In the genomic region with DNA sequence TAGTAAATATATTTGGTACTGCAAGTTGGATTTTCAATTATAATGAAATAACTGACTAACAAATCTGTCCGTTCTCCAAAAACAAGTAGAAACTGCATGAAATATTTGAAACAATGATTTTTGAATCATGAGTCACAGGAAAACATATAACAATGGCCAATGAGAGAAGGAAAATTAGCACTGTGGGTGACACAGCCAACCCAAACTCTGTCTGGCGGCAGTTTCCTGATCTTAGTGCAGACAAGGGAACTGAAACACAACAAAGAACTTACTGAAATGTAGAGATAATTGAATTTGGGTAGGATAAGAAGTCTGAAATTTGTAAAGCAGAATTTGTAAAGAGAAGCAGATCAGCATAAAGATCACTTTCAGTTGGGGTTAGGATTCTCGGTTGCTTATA, we compare ENCODE assay signal across 23 cellular contexts.
DNase-seq lines count a peak whose midpoint lies in the region; ATAC-seq and TF ChIP-seq lines count a peak whose summit lies in the region.
"Had no signal": no experiment of that assay in that cellular context is flagged by ENCODE, and none has a peak within 500 bp of the region (broad histone marks: within the 10 kb centered on the region; RNA-seq: fewer than 3 reads in every experiment).

No MANE protein-coding gene starts in this region.

- no peaks in the 10 kb centered on the region for H3K4me1 Mint-ChIP-seq in activated naive CD8-positive, alpha-beta T cell treated with anti-CD3 and anti-CD28 coated beads, Interleukin-2, amount 50 U/mL, for 24 hours
- H3K4me1 Mint-ChIP-seq: B cell; stimulated activated memory B cell treated with anti-CD40 and anti-IgM and Interleukin-4, amounts not matched to agents 10 μg/mL and 1 μg/mL and 100 μg/mL, for 72 hours had no signal

- H3K4me3 Mint-ChIP-seq in activated naive CD8-positive, alpha-beta T cell treated with anti-CD3 and anti-CD28 coated beads, Interleukin-2, amount 50 U/mL, for 24 hours: no peak overlapping the region
- H3K4me3 Mint-ChIP-seq: activated CD4-positive, alpha-beta memory T cell treated with anti-CD3 and anti-CD28 coated beads for 36 hours; B cell; mesothelial cell of epicardium; stimulated activated memory B cell treated with anti-CD40 and anti-IgM and Interleukin-4, amounts not matched to agents 10 μg/mL and 1 μg/mL and 100 μg/mL, for 72 hours had no signal

- H3K9me3 Mint-ChIP-seq in activated naive CD8-positive, alpha-beta T cell treated with anti-CD3 and anti-CD28 coated beads, Interleukin-2, amount 50 U/mL, for 24 hours: peaks cover 7% of the 10 kb centered on the region

- no peaks in the 10 kb centered on the region for H3K27me3 Mint-ChIP-seq in activated naive CD8-positive, alpha-beta T cell treated with anti-CD3 and anti-CD28 coated beads, Interleukin-2, amount 50 U/mL, for 24 hours
- H3K27me3 Mint-ChIP-seq: activated CD4-positive, alpha-beta memory T cell treated with anti-CD3 and anti-CD28 coated beads for 36 hours; B cell; stimulated activated memory B cell treated with anti-CD40 and anti-IgM and Interleukin-4, amounts not matched to agents 10 μg/mL and 1 μg/mL and 100 μg/mL, for 72 hours had no signal

- no peaks in the 10 kb centered on the region for H3K27me3 ChIP-seq in brain microvascular endothelial cell (replicated peaks)
- H3K27me3 ChIP-seq: Peyer's patch, vagina had no signal

- H3K36me3 ChIP-seq in brain microvascular endothelial cell (replicated peaks): no peaks in the 10 kb centered on the region
- H3K36me3 ChIP-seq: HAP-1, Peyer's patch, prostate gland, vagina had no signal

- in situ Hi-C loops in brain microvascular endothelial cell (cut with HindIII; ENCODE audit: low pct_ligation_motif_present, low sequenced_read_pairs): no loop called here

- no peak overlapping the region for H3K4me3 ChIP-seq in brain microvascular endothelial cell (ENCODE audit: low read depth, low read length)
- H3K4me3 ChIP-seq: HAP-1, Peyer's patch, prostate gland, vagina had no signal

- H3K27ac ChIP-seq in brain microvascular endothelial cell: no peak overlapping the region
- H3K27ac ChIP-seq: Peyer's patch, prostate gland, vagina had no signal

- no peak overlapping the region for H3K27ac Mint-ChIP-seq in activated naive CD8-positive, alpha-beta T cell treated with anti-CD3 and anti-CD28 coated beads, Interleukin-2, amount 50 U/mL, for 24 hours
- H3K27ac Mint-ChIP-seq: activated CD4-positive, alpha-beta memory T cell treated with anti-CD3 and anti-CD28 coated beads for 36 hours; B cell; mesothelial cell of epicardium; stimulated activated memory B cell treated with anti-CD40 and anti-IgM and Interleukin-4, amounts not matched to agents 10 μg/mL and 1 μg/mL and 100 μg/mL, for 72 hours had no signal

- H3K36me3 Mint-ChIP-seq in activated naive CD8-positive, alpha-beta T cell treated with anti-CD3 and anti-CD28 coated beads, Interleukin-2, amount 50 U/mL, for 24 hours (ENCODE audit: low read depth): no peaks in the 10 kb centered on the region
- H3K36me3 Mint-ChIP-seq: activated CD4-positive, alpha-beta memory T cell treated with anti-CD3 and anti-CD28 coated beads for 36 hours; mesothelial cell of epicardium; stimulated activated memory B cell treated with anti-CD40 and anti-IgM and Interleukin-4, amounts not matched to agents 10 μg/mL and 1 μg/mL and 100 μg/mL, for 72 hours had no signal

- ATAC-seq in activated naive CD8-positive, alpha-beta T cell treated with anti-CD3 and anti-CD28 coated beads, Interleukin-2, amount 50 U/mL, for 24 hours: no peak
- no peak for ATAC-seq in HG03342 (IDR thresholded peaks at IDR 0.05; ENCODE audit: unreplicated experiment)
- ATAC-seq: stimulated activated memory B cell treated with anti-CD40 and anti-IgM and Interleukin-4, amounts not matched to agents 10 μg/mL and 1 μg/mL and 100 μg/mL, for 72 hours had no signal

- peak; percentile 8 for DNase-seq in CMK (ENCODE audit: low read depth)
- peak; percentile 2 for DNase-seq in NCI-H226
- DNase-seq in brain microvascular endothelial cell: peak; percentile 63
- peak; percentile 38 for DNase-seq in myocyte (ENCODE audit: low read depth)
- DNase-seq in HPDE6-E6E7 (ENCODE audit: extremely low spot score): no peak
- DNase-seq in activated naive CD8-positive, alpha-beta T cell treated with anti-CD3 and anti-CD28 coated beads, Interleukin-2, amount 50 U/mL, for 24 hours: no peak
- no peak for DNase-seq in OCI-M2 (lab: John Stamatoyannopoulos, UW; ENCODE audit: unreplicated experiment)
- DNase-seq: activated CD4-positive, alpha-beta memory T cell treated with anti-CD3 and anti-CD28 coated beads for 36 hours; activated gamma-delta T cell; central memory CD4-positive, alpha-beta T cell; DND-41; erythroblast; NCI-H1092 treated with DMSO at 0.1 percent for 48 hours; NCI-H446; Peyer's patch; stimulated activated CD4-positive, alpha-beta T cell treated with anti-CD3 and anti-CD28 coated beads, Interleukin-2, amount 100 ng/mL, for 48 hours had no signal

- no peak for TF ChIP-seq CTCF in brain microvascular endothelial cell (IDR thresholded peaks at IDR 0.05; ENCODE audit: low read depth, low read length, missing control alignments)

Comparison
In these comparisons a context has a peak if more than half of its experiments do, and no peak if none do; other contexts are left out.
1. DNase-seq: peak in CMK (single experiment), NCI-H226 (single experiment), brain microvascular endothelial cell (single experiment) and myocyte (single experiment); none in HPDE6-E6E7 (single experiment), activated naive CD8-positive, alpha-beta T cell treated with anti-CD3 and anti-CD28 coated beads, Interleukin-2, amount 50 U/mL, for 24 hours (single experiment) and OCI-M2 (single experiment).